In the genomic region with DNA sequence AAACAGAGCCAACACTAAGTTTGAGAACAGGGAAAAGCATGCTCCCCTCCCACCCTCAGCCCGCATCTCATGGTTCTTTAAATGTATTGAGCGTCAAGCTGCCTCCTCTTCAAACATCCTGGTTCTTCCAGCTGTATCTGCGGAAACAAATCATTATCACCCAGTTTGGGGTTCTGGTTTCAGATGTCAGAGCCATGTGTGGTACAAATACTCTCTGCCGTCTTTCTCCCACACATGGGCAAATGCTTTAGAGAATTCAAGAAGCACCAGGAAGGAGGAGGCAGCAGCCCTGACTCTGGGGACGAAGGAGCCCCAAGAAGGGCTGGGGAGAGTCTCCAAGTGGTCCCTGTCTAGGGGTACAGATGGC, we compare ENCODE assay signal across 23 cellular contexts. TPM values are rescaled to one million over a fixed set of nuclear protein-coding genes. Genes with fewer than 3 reads are reported as not detected.
DNase-seq lines count a peak whose midpoint lies in the region; ATAC-seq, FAIRE-seq and TF ChIP-seq lines count a peak whose summit lies in the region.
"Had no signal": no experiment of that assay in that cellular context is flagged by ENCODE, and none has a peak within 500 bp of the region (broad histone marks: within the 10 kb centered on the region; RNA-seq: fewer than 3 reads in every experiment).

No MANE protein-coding gene starts in this region.

- H3K36me3 Mint-ChIP-seq in neural crest cell (ENCODE audit: low read depth) = no peaks in the 10 kb centered on the region
- H3K36me3 Mint-ChIP-seq in stimulated activated effector memory CD8-positive, alpha-beta T cell treated with anti-CD3 and anti-CD28 coated beads, Interleukin-12 subunit alpha, Interleukin-12 subunit beta, amount 100 ng/mL, for 72 hours = no peaks in the 10 kb centered on the region

- CTCF ChIA-PET in H1 (lab: Charles Lee; ENCODE audit: partially characterized antibody) = interaction anchor here (0.8 to 5.4 kb wide), 10 partner anchors 8 to 152 kb away, joined by 3 to 27 read pairs (median 4); no protein-coding TSS in a partner anchor

- POLR2A ChIA-PET in H1 (lab: Charles Lee; ENCODE audit: partially characterized antibody) = interaction anchor here (1.0 kb wide), 3 partner anchors 12 to 32 kb away, joined by 3 read pairs; no protein-coding TSS in a partner anchor

- peaks cover 5% of the 10 kb centered on the region; the same call in 1 of the 2 replicates for H3K79me1 ChIP-seq in H1 (ENCODE audit: low read depth, low read length)

- H3K27me3 Mint-ChIP-seq in neural crest cell (ENCODE audit: low read depth) = no peaks in the 10 kb centered on the region
- H3K27me3 Mint-ChIP-seq: memory B cell had no signal

- H4K5ac ChIP-seq in H1 (ENCODE audit: insufficient read length, low read depth, low read length) = no peak overlapping the region

- no peak overlapping the region for H3K4me3 Mint-ChIP-seq in neural crest cell
- no peak overlapping the region for H3K4me3 Mint-ChIP-seq in stimulated activated effector memory CD8-positive, alpha-beta T cell treated with anti-CD3 and anti-CD28 coated beads, Interleukin-12 subunit alpha, Interleukin-12 subunit beta, amount 100 ng/mL, for 72 hours
- H3K4me3 Mint-ChIP-seq: memory B cell had no signal

- H3K23me2 ChIP-seq in H1 (ENCODE audit: low read depth, low read length) = no peaks in the 10 kb centered on the region

- H2AK5ac ChIP-seq in H1 (ENCODE audit: low read depth, low read length) = peak overlapping the region; percentile 49; the same call in 1 of the 2 replicates

- no peak for FAIRE-seq in H1 (lab: Jason Lieb, UNC)
- FAIRE-seq: islet of Langerhans had no signal

- H3K27me3 ChIP-seq in H1 (replicated peaks in 1 of 4; ENCODE audit: control insufficient read depth in 3 of 4, extremely low read depth in 1 of 4, insufficient read depth in 3 of 4, low read length in 3 of 4) (no peaks in the 10 kb centered on the region), stomach (no peaks in the 10 kb centered on the region)
- H3K27me3 ChIP-seq: BE2C, heart right ventricle, Peyer's patch had no signal

- H4K91ac ChIP-seq in H1 (replicated peaks; ENCODE audit: insufficient read length, low read length) = no peak overlapping the region

- H3K9me3 ChIP-seq in H1 (ENCODE audit: insufficient read depth in 2 of 2, low read depth in 1 of 2, low read length in 1 of 2) = no peaks in the 10 kb centered on the region
- H3K9me3 ChIP-seq in stomach = no peaks in the 10 kb centered on the region
- H3K9me3 ChIP-seq: BE2C, heart right ventricle, Peyer's patch had no signal

- H3K9ac ChIP-seq in H1 (replicated peaks in 1 of 4; ENCODE audit: extremely low read depth in 1 of 4, low read depth in 3 of 4, low read length in 3 of 4) = no peak overlapping the region
- H3K9ac ChIP-seq: KMS-11 had no signal

- no peaks in the 10 kb centered on the region for H3K9me3 Mint-ChIP-seq in neural crest cell
- no peaks in the 10 kb centered on the region for H3K9me3 Mint-ChIP-seq in stimulated activated effector memory CD8-positive, alpha-beta T cell treated with anti-CD3 and anti-CD28 coated beads, Interleukin-12 subunit alpha, Interleukin-12 subunit beta, amount 100 ng/mL, for 72 hours
- H3K9me3 Mint-ChIP-seq: memory B cell had no signal

- 0 out of 2 replicates have a peak overlapping the region, but pooled peaks have one; percentile 32 for H2BK15ac ChIP-seq in H1 (ENCODE audit: low read length)

- H3K4ac ChIP-seq in H1 (replicated peaks; ENCODE audit: insufficient read length, low read depth, low read length) = no peak overlapping the region

- H2BK120ac ChIP-seq in H1 (replicated peaks; ENCODE audit: low read depth, low read length) = no peak overlapping the region

- H2AFZ ChIP-seq in H1 (ENCODE audit: low read length) = no peak overlapping the region

- H3K36me3 ChIP-seq in H1 (ENCODE audit: control insufficient read depth in 2 of 4, insufficient read depth in 4 of 4, low read length in 3 of 4) (peaks cover 0 to 8% (median 0%) of the 10 kb centered on the region in 4 experiments; a peak in 2 of 8 replicates), stomach (peaks cover 4 to 12% (median 10%) of the 10 kb centered on the region in 4 donors)
- H3K36me3 ChIP-seq: BE2C had no signal

- H4K20me1 ChIP-seq in H1 (replicated peaks in 1 of 2; ENCODE audit: control insufficient read depth in 1 of 2, insufficient read depth in 2 of 2, low read length in 2 of 2) = no peaks in the 10 kb centered on the region

- TF ChIP-seq EP300 in H1 (IDR thresholded peaks at IDR 0.05; ENCODE audit: borderline replicate concordance in 1 of 2, low read depth in 2 of 2, low read length in 2 of 2) = no peak
- no peak for TF ChIP-seq EP300 in stomach (IDR thresholded peaks at IDR 0.05)

- no peak for TF ChIP-seq CTCF in H1 (IDR thresholded peaks at IDR 0.05; ENCODE audit: control extremely low read depth in 1 of 3, insufficient read depth in 1 of 3, low read depth in 1 of 3, low read length in 3 of 3)
- TF ChIP-seq CTCF in neural crest cell (conservative IDR thresholded peaks at IDR 0.05) = no peak
- no peak for TF ChIP-seq CTCF in stomach (IDR thresholded peaks at IDR 0.05)

- H3K4me1 ChIP-seq in H1 (replicated peaks in 1 of 4; ENCODE audit: control insufficient read depth in 3 of 4, insufficient read depth in 4 of 4, low read length in 3 of 4) (peaks cover 19 to 34% (median 29%) of the 10 kb centered on the region in 4 experiments), stomach (peaks cover 51 to 97% (median 82%) of the 10 kb centered on the region in 4 donors)
- H3K4me1 ChIP-seq: BE2C had no signal

- peak overlapping the region; percentile 72; the same call in 1 of the 2 replicates for H2BK12ac ChIP-seq in H1 (ENCODE audit: low read depth, low read length)

- no peak for ATAC-seq in stimulated activated effector memory CD8-positive, alpha-beta T cell treated with anti-CD3 and anti-CD28 coated beads, Interleukin-12 subunit alpha, Interleukin-12 subunit beta, amount 100 ng/mL, for 72 hours
- ATAC-seq: heart right ventricle had no signal

- H3K79me2 ChIP-seq in H1 (ENCODE audit: control insufficient read depth in 1 of 2, insufficient read depth in 2 of 2, low read length in 2 of 2) = peaks cover 0 to 43% of the 10 kb centered on the region in 2 experiments; a peak in 2 of 4 replicates

- no peak overlapping the region for H3K14ac ChIP-seq in H1 (ENCODE audit: insufficient read length)

- no peak overlapping the region for H3K23ac ChIP-seq in H1 (ENCODE audit: insufficient read length)

- H3K27ac ChIP-seq in H1 (ENCODE audit: low read depth, low read length) (0 out of 2 replicates have a peak overlapping the region, but pooled peaks have one; percentile 27), stomach (peak overlapping the region in 1 of 5 donors; percentile 7)
- H3K27ac ChIP-seq: KMS-11, SK-N-MC had no signal

- H3K18ac ChIP-seq in H1 (ENCODE audit: extremely low read depth, low read length) = peak overlapping the region; percentile 17

- 83% methylated on average over 5 of the region's 5 CpGs; no CpG with 5 or more reads in 1 of the 2 experiments for WGBS in H1 (ENCODE audit: extremely low coverage in 1 of 2, insufficient coverage in 1 of 2, insufficient read length in 1 of 2, insufficient replicate concordance in 2 of 2, low coverage in 1 of 2, low lambda C conversion rate in 2 of 2, missing lambda C conversion rate in 1 of 2), 2 experiments
- WGBS in stomach, 5 donors = 83 to 89% (median 86%) methylated on average over 5 of the region's 5 CpGs

- no peak overlapping the region for H2BK20ac ChIP-seq in H1 (ENCODE audit: low read length)

- H3K4me2 ChIP-seq in H1 (ENCODE audit: insufficient read depth in 1 of 2, low read depth in 2 of 2, low read length in 2 of 2) = no peak overlapping the region; a peak in 1 of 4 replicates
- H3K4me2 ChIP-seq: KMS-11 had no signal

- no peak overlapping the region for H3K56ac ChIP-seq in H1 (replicated peaks; ENCODE audit: insufficient read length, low read depth, low read length)

- intact Hi-C loops in stomach (cut with DNase I; ENCODE audit: low total_unique reads) = no loop called here

- TF ChIP-seq POLR2A in H1 (IDR thresholded peaks at IDR 0.05; ENCODE audit: control extremely low read depth in 1 of 2, low read depth in 2 of 2, low read length in 2 of 2) = no peak
- TF ChIP-seq POLR2A in stomach (IDR thresholded peaks at IDR 0.05) = no peak

- H3K4me1 Mint-ChIP-seq in neural crest cell = peaks cover 38% of the 10 kb centered on the region
- H3K4me1 Mint-ChIP-seq in stimulated activated effector memory CD8-positive, alpha-beta T cell treated with anti-CD3 and anti-CD28 coated beads, Interleukin-12 subunit alpha, Interleukin-12 subunit beta, amount 100 ng/mL, for 72 hours = peaks cover 9% of the 10 kb centered on the region

- H3K4me3 ChIP-seq in H1 (ENCODE audit: extremely low read depth in 1 of 4, insufficient read depth in 2 of 4, low read depth in 3 of 4, low read length in 4 of 4) (no peak overlapping the region), stomach (no peak overlapping the region)
- H3K4me3 ChIP-seq: heart right ventricle, Peyer's patch, SK-N-MC had no signal

- peak overlapping the region; percentile 76; the same call in 1 of the 2 replicates for H2BK5ac ChIP-seq in H1 (ENCODE audit: low read depth, low read length)

- peak overlapping the region; percentile 84 for H3K27ac Mint-ChIP-seq in neural crest cell (ENCODE audit: unreplicated experiment)
- H3K27ac Mint-ChIP-seq in stimulated activated effector memory CD8-positive, alpha-beta T cell treated with anti-CD3 and anti-CD28 coated beads, Interleukin-12 subunit alpha, Interleukin-12 subunit beta, amount 100 ng/mL, for 72 hours = peak overlapping the region; percentile 60

- H4K8ac ChIP-seq in H1 (ENCODE audit: extremely low read depth, insufficient read depth, low read length) = no peak overlapping the region

- no peak for TF ChIP-seq RAD21 in H1 (IDR thresholded peaks at IDR 0.05 in 1 of 2, conservative IDR thresholded peaks at IDR 0.05 in 1 of 2; ENCODE audit: low read depth in 2 of 2, low read length in 2 of 2)

- peak; percentile 36 for DNase-seq in NCI-H2171 treated with DMSO at 0.1 percent for 48 hours (lab: John Stamatoyannopoulos, UW)
- no peak for DNase-seq in NCI-H2171 (lab: John Stamatoyannopoulos, UW)
- DNase-seq in H1 (ENCODE audit: low read depth in 1 of 2, low spot score in 2 of 2) = no peak
- DNase-seq in neural crest cell (ENCODE audit: low read depth, low spot score) = no peak
- DNase-seq in stimulated activated effector memory CD8-positive, alpha-beta T cell treated with anti-CD3 and anti-CD28 coated beads, Interleukin-12 subunit alpha, Interleukin-12 subunit beta, amount 100 ng/mL, for 72 hours (ENCODE audit: low spot score in 2 of 2) = no peak
- no peak for DNase-seq in epidermal melanocyte (ENCODE audit: insufficient read length, low spot score)
- no peak for DNase-seq in stomach
- DNase-seq in EL = no peak
- DNase-seq: activated CD4-positive, alpha-beta T cell treated with anti-CD3 and anti-CD28 coated beads for 1 hour; activated effector memory CD4-positive, alpha-beta T cell treated with Interleukin-2 at 50 U/mL for 16 hours; BE2C; effector CD4-positive, alpha-beta T cell; heart right ventricle; NCI-H1092 treated with DMSO at 0.1 percent for 48 hours; NCI-H82; Peyer's patch; stimulated activated CD4-positive, alpha-beta T cell treated with anti-CD3 and anti-CD28 coated beads, Interleukin-4, amount 100 ng/mL, for 24 hours; substantia nigra; T1000 had no signal

RNA-seq across cellular contexts. Expression of a gene that starts 29.2 kb away (rescaled TPM):
- total RNA-seq in H1 (2021; fragmentation: NEBNext Ultra II Directional; extraction: Animal tissue kit (Norgen Biotek cat#: 25700)) = 23.6 and 27.2 TPM in 2 replicates
- 8.9 and 18.8 TPM in 2 replicates for polyA plus RNA-seq in H1 (2011; rRNA removed)
- polyA plus RNA-seq in H1 (2011; cell fraction: cytosol; rRNA removed) = 23.2 TPM
- 20.9 TPM for polyA plus RNA-seq in H1 (2011; cell fraction: nucleus; rRNA removed)
- 13.7 to 19.6 TPM (median 17.7 TPM) in 4 replicates for polyA plus RNA-seq in H1 (2012, experiment 1 of 2)
- polyA plus RNA-seq in H1 (2012, experiment 2 of 2) = 14.8 TPM
- polyA plus RNA-seq in H1 (2013, experiment 1 of 2) = 14.4 TPM
- polyA plus RNA-seq in H1 (2013, experiment 2 of 2) = 14.1 TPM
- 3.8 and 4.9 TPM in 2 replicates for polyA minus RNA-seq in H1 (2011; rRNA and poly(A)+ RNA removed)
- polyA minus RNA-seq in H1 (2011; cell fraction: cytosol; rRNA and poly(A)+ RNA removed) = 19.7 TPM
- polyA minus RNA-seq in H1 (2011; cell fraction: nucleus; rRNA and poly(A)+ RNA removed) = 10.3 TPM
- total RNA-seq in neural crest cell = 2.6 and 4.7 TPM in 2 replicates
- total RNA-seq in stomach = 100 to 1,000 TPM in 1 of 5 donors, 10 to 100 TPM in 4; 10.3 to 145 (median 21.6) TPM
- polyA plus RNA-seq in stomach = 10 to 100 TPM; 18.5 to 82.5 (median 41.5) TPM
